26 cellular contexts compared by ENCODE assay signal in the genomic region with DNA sequence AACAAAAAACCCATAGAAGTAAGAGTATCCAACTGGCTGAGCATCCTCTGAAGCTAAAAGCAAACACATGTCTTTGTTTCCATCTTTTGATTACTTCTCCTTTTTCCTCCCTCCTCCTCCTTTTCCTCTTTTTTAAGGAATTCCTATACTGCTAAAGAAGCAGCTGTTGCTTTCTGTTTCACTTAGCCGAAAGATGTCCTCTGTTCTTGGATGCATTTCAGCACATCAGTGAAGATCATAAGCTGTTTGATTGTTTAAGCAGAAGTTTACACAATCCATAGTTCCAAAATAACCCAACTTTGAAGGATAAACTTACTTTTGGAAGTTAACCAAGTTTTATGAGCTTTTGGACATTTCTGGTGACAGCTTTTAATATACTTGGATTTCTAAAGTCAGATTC. TPM values are rescaled to one million over a fixed set of nuclear protein-coding genes. Genes with fewer than 3 reads are reported as not detected.
DNase-seq lines count a peak whose midpoint lies in the region; ATAC-seq and TF ChIP-seq lines count a peak whose summit lies in the region.
"Had no signal": no experiment of that assay in that cellular context is flagged by ENCODE, and none has a peak within 500 bp of the region (broad histone marks: within the 10 kb centered on the region; RNA-seq: fewer than 3 reads in every experiment).

No MANE protein-coding gene starts in this region.

- no CpG with 5 or more reads among the region's 1 CpG for WGBS in mesenchymal stem cell

- H2BK15ac ChIP-seq in mesenchymal stem cell (ENCODE audit: low read depth, poor library complexity, severe bottlenecking), result no peak overlapping the region

- H3K9me3 ChIP-seq in CD4-positive, CD25-positive, alpha-beta regulatory T cell (ENCODE audit: control insufficient read depth in 2 of 2, low read length in 2 of 2), result no peaks in the 10 kb centered on the region
- H3K9me3 ChIP-seq in mesenchymal stem cell (ENCODE audit: control insufficient read depth, low read length), result no peaks in the 10 kb centered on the region
- H3K9me3 ChIP-seq: BLaER1, esophagus muscularis mucosa, pancreas had no signal

- peak overlapping the region; percentile 24 for H3K4me3 ChIP-seq in CD4-positive, CD25-positive, alpha-beta regulatory T cell (ENCODE audit: low read depth, low read length)
- H3K4me3 ChIP-seq in cardiac fibroblast (replicated peaks in 1 of 2; ENCODE audit: low read depth in 2 of 2, low read length in 2 of 2) (no peak overlapping the region), mesenchymal stem cell (ENCODE audit: insufficient read depth in 1 of 2, low read depth in 1 of 2, low read length in 2 of 2) (peak overlapping the region in 1 of 2 experiments; percentile 20)
- H3K4me3 ChIP-seq: BLaER1, cardiac muscle cell, esophagus muscularis mucosa, K562, pancreas had no signal

- no peaks in the 10 kb centered on the region for H3K36me3 Mint-ChIP-seq in CD4-positive, CD25-positive, alpha-beta regulatory T cell
- no peaks in the 10 kb centered on the region for H3K36me3 Mint-ChIP-seq in HFFc6 (ENCODE audit: low read depth)

- no peak overlapping the region for H2AK5ac ChIP-seq in mesenchymal stem cell (ENCODE audit: low read length, severe bottlenecking)

- no peak overlapping the region for H3K9ac ChIP-seq in mesenchymal stem cell (ENCODE audit: low read length)
- H3K9ac ChIP-seq: BLaER1 had no signal

- no peaks in the 10 kb centered on the region for H3K4me1 ChIP-seq in CD4-positive, CD25-positive, alpha-beta regulatory T cell (ENCODE audit: control insufficient read depth, insufficient read depth, low read length, poor library complexity, severe bottlenecking)
- no peaks in the 10 kb centered on the region for H3K4me1 ChIP-seq in mesenchymal stem cell (ENCODE audit: control insufficient read depth, insufficient read depth, low read depth, low read length)
- H3K4me1 ChIP-seq: BLaER1, esophagus muscularis mucosa, pancreas had no signal

- H4K91ac ChIP-seq in mesenchymal stem cell (ENCODE audit: low read length), result no peak overlapping the region

- H3K4ac ChIP-seq in mesenchymal stem cell (ENCODE audit: low read depth in 1 of 2, low read length in 2 of 2), result no peak overlapping the region

- H3K4me3 Mint-ChIP-seq in CD4-positive, CD25-positive, alpha-beta regulatory T cell, result peak overlapping the region in 3 of 4 donors; percentile 3 to 35 (median 18)
- H3K4me3 Mint-ChIP-seq in HFFc6, result peak overlapping the region; percentile 46; the same call in 1 of the 2 replicates
- H3K4me3 Mint-ChIP-seq: T-helper 1 cell treated with Interleukin-12 subunit alpha and Interleukin-12 subunit beta and Interleukin-4 antibody, amounts not matched to agents 30 μg/mL and 1 μg/mL, for 36 hours had no signal

- H3K27me3 ChIP-seq in CD4-positive, CD25-positive, alpha-beta regulatory T cell (ENCODE audit: control insufficient read depth, insufficient read depth, low read length), result no peaks in the 10 kb centered on the region
- H3K27me3 ChIP-seq in mesenchymal stem cell (ENCODE audit: control insufficient read depth in 1 of 2, insufficient read depth in 1 of 2, low read length in 2 of 2), result no peaks in the 10 kb centered on the region
- H3K27me3 ChIP-seq: BLaER1, cardiac muscle cell, pancreas had no signal

- H3K27ac Mint-ChIP-seq in CD4-positive, CD25-positive, alpha-beta regulatory T cell, result peak overlapping the region in 1 of 3 donors; percentile 60
- no peak overlapping the region; the same call in 1 of the 2 replicates for H3K27ac Mint-ChIP-seq in HFFc6
- H3K27ac Mint-ChIP-seq: T-helper 1 cell treated with Interleukin-12 subunit alpha and Interleukin-12 subunit beta and Interleukin-4 antibody, amounts not matched to agents 30 μg/mL and 1 μg/mL, for 36 hours had no signal

- no peak overlapping the region for H3K4me2 ChIP-seq in mesenchymal stem cell (ENCODE audit: low read length, poor library complexity, severe bottlenecking)
- H3K4me2 ChIP-seq: BLaER1 had no signal

- no peak overlapping the region for H2BK120ac ChIP-seq in mesenchymal stem cell (ENCODE audit: low read depth, low read length)

- H3K27me3 Mint-ChIP-seq in CD4-positive, CD25-positive, alpha-beta regulatory T cell, result no peaks in the 10 kb centered on the region
- peaks cover 2% of the 10 kb centered on the region; the same call in 1 of the 2 replicates for H3K27me3 Mint-ChIP-seq in HFFc6 (ENCODE audit: insufficient read depth)

- no peak overlapping the region for H3K27ac ChIP-seq in CD4-positive, CD25-positive, alpha-beta regulatory T cell (ENCODE audit: insufficient read depth, low read length, poor library complexity, severe bottlenecking)
- no peak overlapping the region for H3K27ac ChIP-seq in mesenchymal stem cell (ENCODE audit: low read length, poor library complexity, severe bottlenecking)
- H3K27ac ChIP-seq: BLaER1, cardiac muscle cell, esophagus muscularis mucosa, pancreas, RWPE1 had no signal

- H3K4me1 Mint-ChIP-seq in CD4-positive, CD25-positive, alpha-beta regulatory T cell, result peaks cover 6 to 25% (median 12%) of the 10 kb centered on the region in 4 donors
- H3K4me1 Mint-ChIP-seq in HFFc6 (ENCODE audit: low read depth), result peaks cover 27% of the 10 kb centered on the region

- no peaks in the 10 kb centered on the region for H3K36me3 ChIP-seq in CD4-positive, CD25-positive, alpha-beta regulatory T cell (ENCODE audit: control insufficient read depth, insufficient read depth, low read length)
- no peaks in the 10 kb centered on the region for H3K36me3 ChIP-seq in mesenchymal stem cell (ENCODE audit: control insufficient read depth in 1 of 2, insufficient read depth in 2 of 2, low read depth in 1 of 2, low read length in 2 of 2)
- H3K36me3 ChIP-seq: BLaER1, cardiac muscle cell, esophagus muscularis mucosa, pancreas had no signal

- no peak overlapping the region for H2BK5ac ChIP-seq in mesenchymal stem cell (ENCODE audit: low read depth, low read length, poor library complexity, severe bottlenecking)

- DNase-seq in CD4-positive, CD25-positive, alpha-beta regulatory T cell, result no peak
- DNase-seq in HFFc6, result no peak
- peak; percentile 5 to 13 for DNase-seq in cardiac fibroblast (ENCODE audit: low read depth in 2 of 2)
- peak; percentile 38 for DNase-seq in mesenchymal stem cell
- DNase-seq in GM10266 (ENCODE audit: extremely low spot score), result no peak
- no peak for DNase-seq in NCI-H526 treated with DMSO at 0.1 percent for 48 hours (lab: John Stamatoyannopoulos, UW)
- DNase-seq: activated CD4-positive, alpha-beta T cell treated with anti-CD3 and anti-CD28 coated beads, Interleukin-2, amount 50 U/mL, for 48 hours; activated naive CD4-positive, alpha-beta T cell treated with Interleukin-2 at 50 U/mL for 16 hours; cortex of kidney; islet precursor cell; midbrain; NCI-H1105; NCI-H1930; NCI-H748 treated with DMSO at 0.1 percent for 48 hours; pancreas; trophoblast cell had no signal

- H3K23ac ChIP-seq in mesenchymal stem cell (ENCODE audit: low read length in 2 of 2), result no peak overlapping the region

- H3K14ac ChIP-seq in mesenchymal stem cell (ENCODE audit: low read length in 2 of 2), result no peak overlapping the region

- no peak overlapping the region for H2AFZ ChIP-seq in mesenchymal stem cell (ENCODE audit: low read depth, low read length)

- ATAC-seq in CD4-positive, CD25-positive, alpha-beta regulatory T cell (ENCODE audit: low read depth in 2 of 2), result no peak
- ATAC-seq in GM18511 (IDR thresholded peaks at IDR 0.05; ENCODE audit: unreplicated experiment), result no peak
- ATAC-seq: activated CD4-positive, CD25-positive, alpha-beta regulatory T cell treated with anti-CD3 and anti-CD28 coated beads, Interleukin-2, amount 50 U/mL, for 24 hours; HCT116; K562; pancreas had no signal

- H2BK12ac ChIP-seq in mesenchymal stem cell (ENCODE audit: low read length in 2 of 2), result no peak overlapping the region

- no peak overlapping the region for H3K18ac ChIP-seq in mesenchymal stem cell (ENCODE audit: low read depth in 1 of 2, low read length in 2 of 2)

- TF ChIP-seq CTCF in HFFc6 (IDR thresholded peaks at IDR 0.05), result no peak
- no peak for TF ChIP-seq CTCF in cardiac fibroblast (IDR thresholded peaks at IDR 0.05; ENCODE audit: low read depth, low read length)
- TF ChIP-seq CTCF in GM10266 (IDR thresholded peaks at IDR 0.05; ENCODE audit: control insufficient read depth, insufficient read depth, low read depth, missing control alignments), result no peak

- H3K9me3 Mint-ChIP-seq in CD4-positive, CD25-positive, alpha-beta regulatory T cell, result peaks cover 0 to 4% (median 0%) of the 10 kb centered on the region in 7 donors
- no peaks in the 10 kb centered on the region for H3K9me3 Mint-ChIP-seq in HFFc6
- H3K9me3 Mint-ChIP-seq: T-helper 1 cell treated with Interleukin-12 subunit alpha and Interleukin-12 subunit beta and Interleukin-4 antibody, amounts not matched to agents 30 μg/mL and 1 μg/mL, for 36 hours had no signal

- H3K79me1 ChIP-seq in mesenchymal stem cell (replicated peaks; ENCODE audit: low read length, poor library complexity, severe bottlenecking), result no peaks in the 10 kb centered on the region

- H4K8ac ChIP-seq in mesenchymal stem cell (ENCODE audit: low read length), result no peak overlapping the region

RNA-seq across cellular contexts. Expression of a gene that starts 55.1 kb away (rescaled TPM):
- total RNA-seq in CD4-positive, CD25-positive, alpha-beta regulatory T cell, result 1.3 TPM
- 1 to 10 TPM; 1.5 to 2.0 (median 1.7) TPM for polyA plus RNA-seq in CD4-positive, CD25-positive, alpha-beta regulatory T cell
- total RNA-seq in HFFc6 (2021; fragmentation: NEBNext Ultra II Directional; extraction: Animal tissue kit (Norgen Biotek cat#: 25700)), result under 1 TPM; 0.31 to 0.70 (median 0.47) TPM
- polyA plus RNA-seq in mesenchymal stem cell (2013, experiment 1 of 2), result 0.14 TPM
- polyA plus RNA-seq in mesenchymal stem cell (2013, experiment 2 of 2), result 0.11 TPM
- total RNA-seq: cardiac muscle cell, SK-MEL-5 had no signal
- polyA plus RNA-seq: cardiac muscle cell, K562, pancreas had no signal

Comparison
In these comparisons a context has a peak if more than half of its experiments do, and no peak if none do; other contexts are left out.
1. DNase-seq: peak in cardiac fibroblast (2 of 2) and mesenchymal stem cell (single experiment); none in CD4-positive, CD25-positive, alpha-beta regulatory T cell (0 of 3), HFFc6 (single experiment), GM10266 (single experiment) and NCI-H526 treated with DMSO at 0.1 percent for 48 hours (single experiment).